ENCODE assay signal across 2 cellular contexts in genomic region chr2:47235127-47235526, GRCh38.
TF ChIP-seq lines count a peak whose summit lies in the region.

No MANE protein-coding gene starts in this region.

TF ChIP-seq in IMR-90, 13 proteins besides CTCF, POLR2A, EP300 and RAD21:
- TF ChIP-seq USF2 (IDR thresholded peaks at IDR 0.05; ENCODE audit: low read depth, low read length) (no peak), MAFK (IDR thresholded peaks at IDR 0.05; ENCODE audit: low read depth, low read length) (no peak), BHLHE40 (IDR thresholded peaks at IDR 0.05; ENCODE audit: low read depth, low read length) (no peak), NFE2L2 (IDR thresholded peaks at IDR 0.05; ENCODE audit: low read depth, low read length) (no peak), ELK1 (IDR thresholded peaks at IDR 0.05; ENCODE audit: borderline replicate concordance, low read depth, low read length) (no peak), RCOR1 (IDR thresholded peaks at IDR 0.05; ENCODE audit: insufficient replicate concordance, low read length) (no peak), MXI1 (IDR thresholded peaks at IDR 0.05; ENCODE audit: borderline replicate concordance, low read depth, low read length) (no peak), CEBPB (IDR thresholded peaks at IDR 0.05; ENCODE audit: low read depth, low read length) (no peak), SMC3 (IDR thresholded peaks at IDR 0.05; ENCODE audit: low read depth, low read length) (no peak), MAZ (IDR thresholded peaks at IDR 0.05; ENCODE audit: borderline replicate concordance, low read depth, low read length) (no peak), RFX5 (IDR thresholded peaks at IDR 0.05; ENCODE audit: low read depth, low read length) (no peak), CHD1 (IDR thresholded peaks at IDR 0.05; ENCODE audit: low read depth, low read length) (no peak), FOS (IDR thresholded peaks at IDR 0.05; ENCODE audit: low read depth, low read length) (no peak)

TF ChIP-seq in K562, 482 proteins besides CTCF, POLR2A, EP300 and RAD21:
- TF ChIP-seq ARID1B (IDR thresholded peaks at IDR 0.05) (0 out of 2 replicates have a peak, but pooled peaks have one; percentile 9), ATF1 (CRISPR knock-in tag; IDR thresholded peaks at IDR 0.05) (no peak), ATF1 (tag; IDR thresholded peaks at IDR 0.05) (no peak), CTBP1 (IDR thresholded peaks at IDR 0.05; ENCODE audit: borderline replicate concordance) (0 out of 2 replicates have a peak, but pooled peaks have one; percentile 11), ZNF592 (IDR thresholded peaks at IDR 0.05) (0 out of 2 replicates have a peak, but pooled peaks have one; percentile 34), RCOR1 (IDR thresholded peaks at IDR 0.05; ENCODE audit: borderline replicate concordance in 1 of 2, low read depth in 2 of 2, low read length in 2 of 2) (0 out of 4 replicates have a peak, but pooled peaks of 1 of the 2 experiments have one; percentile 35)
TF ChIP-seq in K562: peak in this region for 4.
